ENCODE assay signal across 36 cellular contexts in genomic region chr16:25855063-25855462, GRCh38.
"Had no signal": no experiment of that assay in that cellular context is flagged by ENCODE, and none has a peak within 500 bp of the region (broad histone marks: within the 10 kb centered on the region; RNA-seq: fewer than 3 reads in every experiment).

No MANE protein-coding gene starts in this region.

- H3K4me2 ChIP-seq: hepatocyte had no signal

- H3K79me2 ChIP-seq: hepatocyte had no signal

- H3K36me3 Mint-ChIP-seq: activated CD4-positive, alpha-beta memory T cell treated with anti-CD3 and anti-CD28 coated beads for 36 hours; immature natural killer cell; naive B cell; stimulated activated naive B cell treated with anti-CD40 and anti-IgM and Interleukin-4, amounts not matched to agents 10 μg/mL and 1 μg/mL and 100 μg/mL, for 72 hours had no signal

- H3K4me1 Mint-ChIP-seq: activated CD4-positive, alpha-beta T cell treated with anti-CD3 and anti-CD28 coated beads, Interleukin-2, amount 10 ng/mL, durations not matched to agents 24 days and 14 days; immature natural killer cell; mesothelial cell of epicardium; naive B cell; stimulated activated naive B cell treated with anti-CD40 and anti-IgM and Interleukin-4, amounts not matched to agents 10 μg/mL and 1 μg/mL and 100 μg/mL, for 72 hours; T-helper 17 cell had no signal

- H3K9me3 ChIP-seq: pancreas, prostate gland, thyroid gland, upper lobe of right lung had no signal

- H3K27ac ChIP-seq: brain microvascular endothelial cell, coronary artery, dorsolateral prefrontal cortex, gastroesophageal sphincter, hepatocyte, pancreas, prostate gland, stomach, thyroid gland, upper lobe of right lung, WERI-Rb-1 had no signal

- DNase-seq: activated CD4-positive, alpha-beta memory T cell treated with anti-CD3 and anti-CD28 coated beads for 36 hours; activated CD4-positive, alpha-beta T cell treated with anti-CD3 and anti-CD28 coated beads, Interleukin-2, amount 10 ng/mL, durations not matched to agents 24 days and 14 days; activated CD4-positive, CD25-positive, alpha-beta regulatory T cell treated with anti-CD3 and anti-CD28 coated beads, Interleukin-2, amount 50 U/mL, for 72 hours; activated CD8-positive, alpha-beta memory T cell treated with anti-CD3 and anti-CD28 coated beads, Interleukin-2, amount 50 U/mL, for 4 hours; activated gamma-delta T cell treated with Interleukin-2 at 50 U/mL for 16 hours; activated naive CD4-positive, alpha-beta T cell treated with anti-CD3 and anti-CD28 coated beads, Interleukin-2, amount 50 U/mL, for 16 hours; activated T-cell treated with anti-CD3 and anti-CD28 coated beads, Interleukin-2, amount 50 U/mL, for 1 hour; amniotic stem cell; brain microvascular endothelial cell; dorsolateral prefrontal cortex; effector memory CD4-positive, alpha-beta T cell; erythroblast; immature natural killer cell; kidney; left colon; mammary epithelial cell; naive B cell; nucleus accumbens; pancreas; retina; stimulated activated CD4-positive, alpha-beta T cell treated with anti-CD3 and anti-CD28 coated beads, Interleukin-15, amount 100 ng/mL, for 24 hours; stimulated activated CD4-positive, alpha-beta T cell treated with anti-CD3 and anti-CD28 coated beads, Interleukin-2, amount 100 ng/mL, for 24 hours; stimulated activated naive B cell treated with anti-CD40 and anti-IgM and Interleukin-4, amounts not matched to agents 10 μg/mL and 1 μg/mL and 100 μg/mL, for 72 hours; stomach; T-helper 17 cell; T1000; thyroid gland; upper lobe of right lung; WERI-Rb-1 had no signal

- H3K27ac Mint-ChIP-seq: activated CD4-positive, alpha-beta memory T cell treated with anti-CD3 and anti-CD28 coated beads for 36 hours; activated CD4-positive, alpha-beta T cell treated with anti-CD3 and anti-CD28 coated beads, Interleukin-2, amount 10 ng/mL, durations not matched to agents 24 days and 14 days; activated T-helper 1 cell treated with anti-CD3 and anti-CD28 coated beads, Interleukin-12 subunit alpha, Interleukin-12 subunit beta, Interleukin-2, Interleukin-4 antibody, amounts not matched to agents 30 ng/mL and 10 ng/mL and 1 ng/mL, durations not matched to agents 14 hours and 24 hours and 36 hours; immature natural killer cell; mesothelial cell of epicardium; stimulated activated naive B cell treated with anti-CD40 and anti-IgM and Interleukin-4, amounts not matched to agents 10 μg/mL and 1 μg/mL and 100 μg/mL, for 72 hours; T-helper 17 cell had no signal

- H3K27me3 ChIP-seq: brain microvascular endothelial cell, hepatocyte, stomach, thyroid gland had no signal

- H3K4me1 ChIP-seq: gastroesophageal sphincter, pancreas, prostate gland, stomach, thyroid gland, upper lobe of right lung had no signal

- H3K9me3 Mint-ChIP-seq: activated CD4-positive, alpha-beta T cell treated with anti-CD3 and anti-CD28 coated beads, Interleukin-2, amount 10 ng/mL, durations not matched to agents 24 days and 14 days; activated T-helper 1 cell treated with anti-CD3 and anti-CD28 coated beads, Interleukin-12 subunit alpha, Interleukin-12 subunit beta, Interleukin-2, Interleukin-4 antibody, amounts not matched to agents 30 ng/mL and 10 ng/mL and 1 ng/mL, durations not matched to agents 14 hours and 24 hours and 36 hours; immature natural killer cell had no signal

- H3K4me3 ChIP-seq: coronary artery, dorsolateral prefrontal cortex, gastroesophageal sphincter, hepatocyte, pancreas, prostate gland, stomach, thyroid gland, upper lobe of right lung had no signal

- H3K36me3 ChIP-seq: brain microvascular endothelial cell, gastroesophageal sphincter, pancreas, prostate gland, stomach, thyroid gland, upper lobe of right lung, WERI-Rb-1 had no signal

- FAIRE-seq: astrocyte, kidney, pancreas had no signal

- ATAC-seq: gastroesophageal sphincter; left colon; pancreas; stimulated activated naive B cell treated with anti-CD40 and anti-IgM and Interleukin-4, amounts not matched to agents 10 μg/mL and 1 μg/mL and 100 μg/mL, for 72 hours; T-helper 17 cell; upper lobe of right lung had no signal

- H2AFZ ChIP-seq: hepatocyte had no signal

- H3K4me3 Mint-ChIP-seq: activated CD4-positive, alpha-beta memory T cell treated with anti-CD3 and anti-CD28 coated beads for 36 hours; activated CD4-positive, alpha-beta T cell treated with anti-CD3 and anti-CD28 coated beads, Interleukin-2, amount 10 ng/mL, durations not matched to agents 24 days and 14 days; activated T-helper 1 cell treated with anti-CD3 and anti-CD28 coated beads, Interleukin-12 subunit alpha, Interleukin-12 subunit beta, Interleukin-2, Interleukin-4 antibody, amounts not matched to agents 30 ng/mL and 10 ng/mL and 1 ng/mL, durations not matched to agents 14 hours and 24 hours and 36 hours; immature natural killer cell; mesothelial cell of epicardium; naive B cell; stimulated activated naive B cell treated with anti-CD40 and anti-IgM and Interleukin-4, amounts not matched to agents 10 μg/mL and 1 μg/mL and 100 μg/mL, for 72 hours; T-helper 17 cell had no signal
